8 cellular contexts compared by ENCODE assay signal in the genomic region with DNA sequence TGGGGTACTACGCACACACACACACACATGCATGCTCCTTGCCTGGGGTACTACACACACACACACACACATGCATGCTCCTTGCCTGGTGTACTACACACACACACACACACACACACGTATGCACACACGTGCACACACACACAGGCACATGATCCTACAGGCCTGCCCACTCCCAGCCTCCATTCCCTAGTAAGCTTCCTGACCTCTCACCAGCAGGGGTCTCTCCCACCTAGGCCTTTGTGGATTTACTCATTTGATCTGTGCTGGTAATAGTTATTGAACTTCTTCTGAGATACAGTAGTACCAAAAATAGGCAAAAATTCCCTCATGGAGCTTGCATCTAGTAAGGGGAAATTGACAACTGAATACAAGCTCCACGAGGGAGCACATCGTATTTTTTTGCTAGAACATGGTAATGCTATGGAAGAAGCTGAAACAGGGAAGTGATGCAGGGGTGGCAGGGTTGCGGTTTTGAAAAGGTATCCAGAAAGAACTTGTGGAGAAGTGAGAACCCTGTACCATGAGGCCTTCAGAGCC. TPM values are rescaled to one million over a fixed set of nuclear protein-coding genes. Genes with fewer than 3 reads are reported as not detected.
A peak's percentile ranks its signal among the peaks of the same experiment; 100 is the strongest.
DNase-seq lines count a peak whose midpoint lies in the region; ATAC-seq, FAIRE-seq and TF ChIP-seq lines count a peak whose summit lies in the region.

No MANE protein-coding gene starts in this region.

- DNase-seq in activated CD4-positive, alpha-beta T cell treated with anti-CD3 and anti-CD28 coated beads for 48 hours = peak; percentile 50
- no peak for DNase-seq in activated CD4-positive, alpha-beta T cell treated with anti-CD3 and anti-CD28 coated beads for 1 hour
- peak; percentile 59 for DNase-seq in NB4 (ENCODE audit: low read depth)
- no peak for DNase-seq in astrocyte of the cerebellum (ENCODE audit: low read depth)
- DNase-seq in kidney = peak; percentile 27
- peak; percentile 50 to 54 for DNase-seq in thyroid gland
- DNase-seq in KG1 (lab: John Stamatoyannopoulos, UW) = no peak

- peak; percentile 52 for TF ChIP-seq CTCF in NB4 (IDR thresholded peaks at IDR 0.05; ENCODE audit: low read depth, low read length)
- TF ChIP-seq CTCF in astrocyte of the cerebellum (IDR thresholded peaks at IDR 0.05; ENCODE audit: low read depth, low read length, missing control alignments) = peak; percentile 74
- peak; percentile 58 for TF ChIP-seq CTCF in kidney (IDR thresholded peaks at IDR 0.05; ENCODE audit: borderline replicate concordance, extremely low read depth, insufficient read depth)
- peak in 4 of 6 experiments; percentile 58 to 67 (median 58) for TF ChIP-seq CTCF in thyroid gland (IDR thresholded peaks at IDR 0.05)

- FAIRE-seq in kidney (lab: Jason Lieb, UNC) = no peak

- in situ Hi-C loops in astrocyte of the cerebellum (cut with HindIII; ENCODE audit: low sequenced_read_pairs) = no loop called here

- H3K27me3 ChIP-seq in thyroid gland = no peaks in the 10 kb centered on the region

- intact Hi-C loops in kidney (cut with DNase I) = loop anchor here (5.0 kb wide), 1 partner anchor 166 kb away; no protein-coding TSS in a partner anchor
- intact Hi-C loops in thyroid gland (cut with DNase I) = loop anchor here (5.0 kb wide), 1 partner anchor 166 kb away; no protein-coding TSS in a partner anchor

- H3K9me3 ChIP-seq in kidney (ENCODE audit: control insufficient read depth in 1 of 2, low read length in 2 of 2) = no peaks in the 10 kb centered on the region
- no peaks in the 10 kb centered on the region for H3K9me3 ChIP-seq in thyroid gland

- no peak overlapping the region for H3K4me3 ChIP-seq in NB4 (ENCODE audit: low read depth, low read length)
- no peak overlapping the region for H3K4me3 ChIP-seq in astrocyte of the cerebellum (ENCODE audit: low read depth, low read length)
- H3K4me3 ChIP-seq in kidney (ENCODE audit: low read length in 2 of 2) = no peak overlapping the region
- H3K4me3 ChIP-seq in thyroid gland (replicated peaks in 1 of 3) = no peak overlapping the region

- H3K9ac ChIP-seq in kidney (ENCODE audit: low read length in 2 of 2) = no peak overlapping the region

- H3K36me3 ChIP-seq in kidney (ENCODE audit: control insufficient read depth in 1 of 2, insufficient read depth in 2 of 2, low read length in 2 of 2) = no peaks in the 10 kb centered on the region
- no peaks in the 10 kb centered on the region for H3K36me3 ChIP-seq in thyroid gland

- no peak for ATAC-seq in HG03095 (IDR thresholded peaks at IDR 0.05; ENCODE audit: unreplicated experiment)

- H3K4me1 ChIP-seq in kidney (ENCODE audit: control insufficient read depth in 1 of 2, insufficient read depth in 1 of 2, low read depth in 1 of 2, low read length in 2 of 2) (peaks cover 0 to 7% of the 10 kb centered on the region in 2 donors), thyroid gland (no peaks in the 10 kb centered on the region)

- no peak overlapping the region for H3K27ac ChIP-seq in kidney (ENCODE audit: low read depth in 2 of 2, low read length in 2 of 2)
- no peak overlapping the region for H3K27ac ChIP-seq in thyroid gland

- no peak for TF ChIP-seq POLR2A in NB4 (IDR thresholded peaks at IDR 0.05; ENCODE audit: extremely low read depth, insufficient read length)
- TF ChIP-seq POLR2A in thyroid gland (IDR thresholded peaks at IDR 0.05) = no peak

- 52 to 61% methylated on average over 5 to 6 of the region's 6 CpGs for WGBS in thyroid gland, 2 donors

RNA-seq across cellular contexts. Expression of a gene that starts 19.1 kb away (rescaled TPM):
- 14.1 TPM for total RNA-seq in kidney
- polyA plus RNA-seq in kidney (ENCODE audit: insufficient read depth, low read depth, low replicate concordance) = 4.8 TPM
- 10 to 100 TPM in 3 of 4 donors, 1 to 10 TPM in 1; 8.9 to 17.8 (median 11.7) TPM for total RNA-seq in thyroid gland

RNA-seq across cellular contexts. Expression of a gene that starts 19.2 kb away (rescaled TPM):
- total RNA-seq in kidney = 70.9 TPM
- polyA plus RNA-seq in kidney (ENCODE audit: insufficient read depth, low read depth, low replicate concordance) = 38.8 TPM
- 100 to 1,000 TPM in 2 of 4 donors, 10 to 100 TPM in 2; 64.6 to 105 (median 101) TPM for total RNA-seq in thyroid gland

RNA-seq across cellular contexts. Expression of a gene that starts 26.8 kb away (rescaled TPM):
- total RNA-seq in kidney (21.6 TPM), thyroid gland (10 to 100 TPM; 33.5 to 81.0 (median 36.7) TPM)
- polyA plus RNA-seq in kidney (ENCODE audit: insufficient read depth, low read depth, low replicate concordance) = 16.5 TPM

Comparison
In these comparisons a context has a peak if more than half of its experiments do, and no peak if none do; other contexts are left out.
1. DNase-seq: peak in activated CD4-positive, alpha-beta T cell treated with anti-CD3 and anti-CD28 coated beads for 48 hours (single experiment), NB4 (single experiment), kidney (single experiment) and thyroid gland (2 of 2); none in activated CD4-positive, alpha-beta T cell treated with anti-CD3 and anti-CD28 coated beads for 1 hour (single experiment), astrocyte of the cerebellum (single experiment) and KG1 (single experiment).
2. Peak in every context shown above with its lines, with median percentiles within 50 percentile points of each other: CTCF ChIP-seq.